ENCODE assay signal across 8 cellular contexts in genomic region chr19:44093931-44094765, GRCh38. TPM values are rescaled to one million over a fixed set of nuclear protein-coding genes. Genes with fewer than 3 reads are reported as not detected.
DNase-seq lines count a peak whose midpoint lies in the region; ATAC-seq, FAIRE-seq and TF ChIP-seq lines count a peak whose summit lies in the region.

ZNF224 (plus strand) TSS chr19:44094361; CDS start chr19:44097874, 3,513 bp downstream.

- peak within 1 kb of the TSS; percentile 95 for H2AFZ ChIP-seq in smooth muscle cell (ENCODE audit: low read depth)

- peak within 1 kb of the TSS; percentile 87 for H3K4me2 ChIP-seq in smooth muscle cell

- peak within 1 kb of the TSS; percentile 66 for H3K9ac ChIP-seq in smooth muscle cell (ENCODE audit: low read depth)

- TF ChIP-seq CTCF in WERI-Rb-1 (IDR thresholded peaks at IDR 0.05; ENCODE audit: low read depth, low read length) = no peak
- no peak for TF ChIP-seq CTCF in bronchial epithelial cell (IDR thresholded peaks at IDR 0.05; ENCODE audit: insufficient read depth, low read length, severe bottlenecking)
- TF ChIP-seq CTCF in smooth muscle cell (IDR thresholded peaks at IDR 0.05; ENCODE audit: borderline replicate concordance, insufficient read depth, poor library complexity, severe bottlenecking) = no peak

- peak; percentile 81 for ATAC-seq in HG03103 (IDR thresholded peaks at IDR 0.05; ENCODE audit: low read depth, unreplicated experiment)

- H3K9me3 ChIP-seq in WERI-Rb-1 (ENCODE audit: severe bottlenecking) = no peaks in the 10 kb centered on the region
- no peaks in the 10 kb centered on the region for H3K9me3 ChIP-seq in smooth muscle cell (replicated peaks; ENCODE audit: low read depth)

- H3K4me1 ChIP-seq in smooth muscle cell (ENCODE audit: low read depth) = peaks cover 15% of the 10 kb centered on the region

- H3K27ac ChIP-seq in WERI-Rb-1 = peak within 1 kb of the TSS; percentile 47
- no peak within 1 kb of the TSS for H3K27ac ChIP-seq in smooth muscle cell (ENCODE audit: low read depth)

- peaks cover 14% of the 10 kb centered on the region for H3K36me3 ChIP-seq in WERI-Rb-1
- H3K36me3 ChIP-seq in bronchial epithelial cell (ENCODE audit: control insufficient read depth, insufficient read depth, low read length) = peaks cover 2% of the 10 kb centered on the region
- H3K36me3 ChIP-seq in smooth muscle cell (ENCODE audit: low read depth) = no peaks in the 10 kb centered on the region

- peak; percentile 28 for FAIRE-seq in bronchial epithelial cell (lab: Jason Lieb, UNC)

- WGBS in smooth muscle cell (ENCODE audit: low lambda C conversion rate) = 1% methylated on average over 50 of the region's 50 CpGs

- peaks cover 4% of the 10 kb centered on the region for H4K20me1 ChIP-seq in smooth muscle cell (ENCODE audit: low read depth)

- H3K4me3 ChIP-seq in WERI-Rb-1 (ENCODE audit: low read depth, low read length) (peak within 1 kb of the TSS; percentile 96), bronchial epithelial cell (ENCODE audit: low read depth, low read length) (peak within 1 kb of the TSS; percentile 94), smooth muscle cell (peak within 1 kb of the TSS; percentile 92)

- no peaks in the 10 kb centered on the region for H3K27me3 ChIP-seq in WERI-Rb-1 (ENCODE audit: insufficient read depth, low read depth, severe bottlenecking)
- no peaks in the 10 kb centered on the region for H3K27me3 ChIP-seq in bronchial epithelial cell (ENCODE audit: control insufficient read depth, insufficient read depth, low read length)
- no peaks in the 10 kb centered on the region for H3K27me3 ChIP-seq in smooth muscle cell (ENCODE audit: low read depth)

- H3K79me2 ChIP-seq in smooth muscle cell (ENCODE audit: low read depth) = peaks cover 26% of the 10 kb centered on the region

- H3F3A ChIP-seq in smooth muscle cell (ENCODE audit: low read depth) = no peaks in the 10 kb centered on the region

- peak; percentile 84 for DNase-seq in NK-92 treated with Interleukin-12 subunit alpha and Interleukin-12 subunit beta, amount 100 ng/mL, for 24 hours (lab: John Stamatoyannopoulos, UW)
- DNase-seq in NK-92 (lab: John Stamatoyannopoulos, UW; ENCODE audit: unreplicated experiment) (no peak), NCI-H2196 (lab: John Stamatoyannopoulos, UW; ENCODE audit: unreplicated experiment) (peak; percentile 90), WERI-Rb-1 (peak; percentile 92), bronchial epithelial cell (ENCODE audit: low read depth) (peak; percentile 83), iPS-NIHi11 (ENCODE audit: low spot score) (peak; percentile 92), smooth muscle cell (lab: John Stamatoyannopoulos, UW; ENCODE audit: unreplicated experiment) (peak; percentile 62)

RNA-seq across cellular contexts. Expression of gene ZNF224, which starts in this region (rescaled TPM):
- total RNA-seq in bronchial epithelial cell (24.5 and 27.0 TPM in 2 replicates), smooth muscle cell (22.4 and 27.1 TPM in 2 replicates)
- 7.3 and 19.1 TPM in 2 replicates for polyA plus RNA-seq in smooth muscle cell
